ENCODE assay signal across 29 cellular contexts in the genomic region with DNA sequence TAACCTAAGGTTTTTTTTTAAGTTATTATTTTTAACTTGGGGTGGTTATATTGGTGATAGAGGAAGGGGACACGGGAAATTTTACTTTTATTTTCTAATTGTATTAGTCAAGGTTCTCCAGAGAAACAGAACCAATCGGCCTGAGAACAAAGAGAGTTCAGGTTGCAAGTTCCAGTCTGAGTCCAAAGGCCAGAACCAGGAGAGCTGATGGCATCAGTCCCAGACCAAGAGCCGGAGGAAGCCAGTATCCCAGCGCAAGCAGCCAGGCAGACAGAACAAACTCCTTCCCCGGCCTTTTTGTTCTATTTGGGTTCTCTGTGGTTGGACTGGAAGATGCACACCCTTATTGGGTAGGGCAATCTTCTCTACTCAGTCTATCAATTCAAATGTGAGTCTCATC.
DNase-seq lines count a peak whose midpoint lies in the region; ATAC-seq, FAIRE-seq and TF ChIP-seq lines count a peak whose summit lies in the region.
"Had no signal": no experiment of that assay in that cellular context is flagged by ENCODE, and none has a peak within 500 bp of the region (broad histone marks: within the 10 kb centered on the region; RNA-seq: fewer than 3 reads in every experiment).

No MANE protein-coding gene starts in this region.

- WGBS in A549 (ENCODE audit: missing lambda C conversion rate): 55% methylated on average over 5 of the region's 5 CpGs
- WGBS in right lobe of liver (ENCODE audit: insufficient coverage, low coverage, low lambda C conversion rate, missing lambda C conversion rate): 13% methylated on average over 3 of the region's 5 CpGs

- H3K4me3 ChIP-seq in A549: no peak overlapping the region
- H3K4me3 ChIP-seq in right lobe of liver: no peak overlapping the region
- H3K4me3 ChIP-seq: BLaER1, HAP-1 had no signal

- no peak overlapping the region for H3K4me3 Mint-ChIP-seq in CD4-positive, alpha-beta T cell
- H3K4me3 Mint-ChIP-seq: CD4-positive, CD25-positive, alpha-beta regulatory T cell; HFFc6 had no signal

- no peak for TF ChIP-seq POLR2A in A549 (IDR thresholded peaks at IDR 0.05; ENCODE audit: low read length)
- TF ChIP-seq POLR2A in right lobe of liver (IDR thresholded peaks at IDR 0.05): no peak

- TF ChIP-seq EP300 in A549 (IDR thresholded peaks at IDR 0.05): no peak

- peak overlapping the region; percentile 52 for H3K4me2 ChIP-seq in A549
- H3K4me2 ChIP-seq: BLaER1 had no signal

- H3K4me1 Mint-ChIP-seq in CD4-positive, alpha-beta T cell (ENCODE audit: low read depth): no peaks in the 10 kb centered on the region
- H3K4me1 Mint-ChIP-seq: CD4-positive, CD25-positive, alpha-beta regulatory T cell had no signal

- H3K9me3 ChIP-seq in A549: no peaks in the 10 kb centered on the region
- H3K9me3 ChIP-seq in right lobe of liver: no peaks in the 10 kb centered on the region
- H3K9me3 ChIP-seq in CD4-positive, alpha-beta T cell (ENCODE audit: control insufficient read depth, low read length): no peaks in the 10 kb centered on the region
- H3K9me3 ChIP-seq: BLaER1, HAP-1 had no signal

- no peaks in the 10 kb centered on the region for H3K27me3 Mint-ChIP-seq in CD4-positive, alpha-beta T cell

- POLR2A ChIA-PET in A549 (lab: Yijun Ruan, JAX): no interaction called here
- POLR2A ChIA-PET in CD4-positive, alpha-beta T cell (lab: Charles Lee): no interaction called here

- in situ Hi-C loops in ACHN (cut with HindIII; ENCODE audit: low pct_ligation_motif_present, low pct_unique_long_range_greater_than_20kb, low sequenced_read_pairs): no loop called here

- peaks cover 24% of the 10 kb centered on the region for H3K4me1 ChIP-seq in A549
- no peaks in the 10 kb centered on the region for H3K4me1 ChIP-seq in right lobe of liver
- H3K4me1 ChIP-seq: BLaER1, HAP-1 had no signal

- no peak for DNase-seq in A549 (ENCODE audit: low read depth in 1 of 2, low spot score in 1 of 2)
- DNase-seq in globus pallidus (ENCODE audit: low spot score): peak; percentile 14
- DNase-seq in right lobe of liver: peak; percentile 42 to 78 (median 67)
- peak; percentile 6 for DNase-seq in renal cortical epithelial cell (ENCODE audit: low read depth)
- DNase-seq in ACHN: no peak
- no peak for DNase-seq in CD4-positive, alpha-beta T cell
- DNase-seq: 8988T; CD4-positive, CD25-positive, alpha-beta regulatory T cell; DMS53; GOT3; HFFc6; Kasumi-1; NCI-H1092 treated with DMSO at 0.1 percent for 48 hours; NCI-H1436; NCI-H187; NCI-H2081 treated with DMSO at 0.1 percent for 48 hours; NCI-H2171; NCI-H226; NCI-H510A; NCI-H69; SHP77 had no signal

- no peak for TF ChIP-seq RAD21 in A549 (conservative IDR thresholded peaks at IDR 0.05 in 1 of 2, IDR thresholded peaks at IDR 0.05 in 1 of 2)

- H3K36me3 Mint-ChIP-seq in CD4-positive, alpha-beta T cell (ENCODE audit: low read depth): no peaks in the 10 kb centered on the region
- H3K36me3 Mint-ChIP-seq: CD4-positive, CD25-positive, alpha-beta regulatory T cell had no signal

- H3K27ac Mint-ChIP-seq in CD4-positive, alpha-beta T cell: no peak overlapping the region
- H3K27ac Mint-ChIP-seq: CD4-positive, CD25-positive, alpha-beta regulatory T cell; HFFc6 had no signal

- peak overlapping the region; percentile 42 to 59; a peak in 5 of 6 replicates for H3K27ac ChIP-seq in A549
- no peak overlapping the region for H3K27ac ChIP-seq in right lobe of liver
- no peak overlapping the region for H3K27ac ChIP-seq in CD4-positive, alpha-beta T cell (ENCODE audit: low read depth, low read length)
- H3K27ac ChIP-seq: BLaER1, HL-60, RWPE1 had no signal

- ATAC-seq in A549 (no peak), right lobe of liver (peak; percentile 99 to 100 (median 100)), HG03342 (IDR thresholded peaks at IDR 0.05; ENCODE audit: unreplicated experiment) (no peak), HG02642 (IDR thresholded peaks at IDR 0.05; ENCODE audit: poor library complexity, unreplicated experiment) (no peak)
- no peak for ATAC-seq in CD4-positive, alpha-beta T cell (ENCODE audit: poor library complexity)
- ATAC-seq: Panc1 had no signal

- no peaks in the 10 kb centered on the region for H3K27me3 ChIP-seq in right lobe of liver
- no peaks in the 10 kb centered on the region for H3K27me3 ChIP-seq in CD4-positive, alpha-beta T cell (ENCODE audit: control insufficient read depth, insufficient read depth, low read length)
- H3K27me3 ChIP-seq: BLaER1 had no signal

- FAIRE-seq in A549 (lab: Jason Lieb, UNC): peak; percentile 91
- FAIRE-seq: G401.6 had no signal

- peaks cover 3% of the 10 kb centered on the region for H3K9me3 Mint-ChIP-seq in CD4-positive, alpha-beta T cell

- CTCF ChIA-PET in A549 (lab: Yijun Ruan, JAX): interaction anchor here (1.4 kb wide), 3 partner anchors 9 to 409 kb away, joined by 3 read pairs; no protein-coding TSS in a partner anchor
- CTCF ChIA-PET in CD4-positive, alpha-beta T cell (lab: Charles Lee): no interaction called here

- no peaks in the 10 kb centered on the region for H3K36me3 ChIP-seq in right lobe of liver
- H3K36me3 ChIP-seq: BLaER1, HAP-1 had no signal

- TF ChIP-seq CTCF in A549 (IDR thresholded peaks at IDR 0.05) (no peak), right lobe of liver (IDR thresholded peaks at IDR 0.05) (no peak)
- TF ChIP-seq CTCF in CD4-positive, alpha-beta T cell (IDR thresholded peaks at IDR 0.05): no peak

- intact Hi-C loops in right lobe of liver (cut with DNase I): no loop called here
- intact Hi-C loops in CD4-positive, alpha-beta T cell (cut with DNase I, micrococcal nuclease): no loop called here

TF ChIP-seq in A549, 52 proteins besides CTCF, POLR2A, EP300 and RAD21:
- TF ChIP-seq KDM1A (IDR thresholded peaks at IDR 0.05; ENCODE audit: low read depth): no peak
- TF ChIP-seq, protein P1, sequence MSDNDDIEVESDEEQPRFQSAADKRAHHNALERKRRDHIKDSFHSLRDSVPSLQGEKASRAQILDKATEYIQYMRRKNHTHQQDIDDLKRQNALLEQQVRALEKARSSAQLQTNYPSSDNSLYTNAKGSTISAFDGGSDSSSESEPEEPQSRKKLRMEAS (IDR thresholded peaks at IDR 0.05): no peak

Comparison
In these comparisons a context has a peak if more than half of its experiments do, and no peak if none do; other contexts are left out.
1. ATAC-seq: peak in right lobe of liver (4 of 4); none in A549 (0 of 2), CD4-positive, alpha-beta T cell (single experiment), HG03342 (single experiment) and HG02642 (single experiment).
2. DNase-seq: peak in globus pallidus (single experiment), right lobe of liver (3 of 3) and renal cortical epithelial cell (single experiment); none in A549 (0 of 2), ACHN (single experiment) and CD4-positive, alpha-beta T cell (0 of 10).
3. H3K27ac ChIP-seq: peak in A549 (2 of 2); none in right lobe of liver (0 of 3) and CD4-positive, alpha-beta T cell (single experiment).